In the genomic region with DNA sequence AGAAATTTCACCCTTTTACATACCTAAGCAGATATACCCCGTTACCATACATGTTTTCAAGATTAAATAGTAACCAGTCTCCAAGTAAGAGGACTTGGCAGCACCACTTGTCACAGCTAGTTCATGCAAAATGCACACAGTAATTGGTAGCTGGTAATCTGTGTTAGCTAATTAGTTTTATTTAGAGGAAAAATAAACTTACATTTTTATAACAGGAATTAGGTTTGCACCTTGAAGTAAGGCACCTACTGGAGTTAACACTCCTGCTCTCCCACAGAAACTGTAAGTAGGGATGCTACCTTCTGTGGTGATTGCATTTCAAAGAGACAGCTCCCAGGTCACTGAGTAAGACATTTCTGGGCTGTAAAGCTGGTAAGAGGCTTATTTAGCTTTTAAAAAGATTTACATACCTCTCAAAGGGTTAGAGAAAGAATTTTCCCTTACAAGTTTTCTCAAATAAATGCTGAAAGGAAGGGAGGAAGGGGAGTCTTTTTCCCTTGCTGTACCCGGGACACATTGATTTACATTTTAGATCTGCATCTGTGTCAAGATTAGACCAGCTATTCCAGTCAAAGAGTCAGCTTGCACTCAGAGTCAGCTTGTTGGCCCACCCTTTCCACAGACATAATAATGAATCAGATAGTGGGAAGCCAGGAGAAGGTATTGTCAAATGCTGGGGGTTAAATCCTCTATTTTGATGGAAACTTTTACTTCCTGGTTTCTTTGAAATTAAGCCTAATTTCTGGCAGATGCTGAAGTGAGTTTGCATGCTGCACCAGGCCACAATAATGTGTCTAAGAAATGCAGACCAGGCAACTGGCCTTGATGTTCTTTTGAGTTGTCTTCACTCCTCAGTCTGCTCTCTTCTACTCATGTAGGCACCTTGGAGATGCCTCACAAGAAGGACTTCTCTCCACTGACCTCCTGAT, we compare ENCODE assay signal across 10 cellular contexts.
DNase-seq lines count a peak whose midpoint lies in the region; ATAC-seq and TF ChIP-seq lines count a peak whose summit lies in the region.
"Had no signal": no experiment of that assay in that cellular context is flagged by ENCODE, and none has a peak within 500 bp of the region (broad histone marks: within the 10 kb centered on the region; RNA-seq: fewer than 3 reads in every experiment).

No MANE protein-coding gene starts in this region.

- no peak overlapping the region for H3K4me3 ChIP-seq in thymus (ENCODE audit: low read length)
- H3K4me3 ChIP-seq: coronary artery had no signal

- H3K36me3 ChIP-seq in thymus (ENCODE audit: control insufficient read depth, insufficient read depth) = no peaks in the 10 kb centered on the region

- no peaks in the 10 kb centered on the region for H3K9me3 ChIP-seq in T-helper 17 cell (ENCODE audit: control insufficient read depth, low read length, poor library complexity, severe bottlenecking)
- H3K9me3 ChIP-seq in thymus (ENCODE audit: control insufficient read depth) = no peaks in the 10 kb centered on the region

- H3K4me1 ChIP-seq in thymus (ENCODE audit: control insufficient read depth, insufficient read depth, low read length) = peaks cover 32% of the 10 kb centered on the region

- peak overlapping the region; percentile 99 for H3K27ac Mint-ChIP-seq in activated T-cell treated with anti-CD3 and anti-CD28 coated beads, Interleukin-2, amount 50 U/mL, for 72 hours
- peak overlapping the region; percentile 99 for H3K27ac Mint-ChIP-seq in T-helper 17 cell
- H3K27ac Mint-ChIP-seq in glutamatergic neuron (ENCODE audit: unreplicated experiment) = peak overlapping the region; percentile 92

- H3K27me3 ChIP-seq in thymus (ENCODE audit: control insufficient read depth, insufficient read depth) = no peaks in the 10 kb centered on the region

- H3K36me3 Mint-ChIP-seq in activated T-cell treated with anti-CD3 and anti-CD28 coated beads, Interleukin-2, amount 50 U/mL, for 72 hours (ENCODE audit: insufficient read depth in 2 of 2) = no peaks in the 10 kb centered on the region
- no peaks in the 10 kb centered on the region for H3K36me3 Mint-ChIP-seq in T-helper 17 cell (ENCODE audit: low read depth)
- H3K36me3 Mint-ChIP-seq in glutamatergic neuron (ENCODE audit: unreplicated experiment) = no peaks in the 10 kb centered on the region

- 83% methylated on average over 2 of the region's 2 CpGs for WGBS in thymus

- DNase-seq in activated T-cell treated with anti-CD3 and anti-CD28 coated beads, Interleukin-2, amount 50 U/mL, for 72 hours = no peak
- no peak for DNase-seq in activated T-cell treated with anti-CD3 and anti-CD28 coated beads, Interleukin-2, amount 50 U/mL, for 48 hours
- DNase-seq in T-helper 17 cell = no peak
- no peak for DNase-seq in glutamatergic neuron
- DNase-seq in HPDE6-E6E7 (ENCODE audit: extremely low spot score) = no peak
- no peak for DNase-seq in COLO829 (ENCODE audit: low spot score)
- DNase-seq in GOT3 (lab: John Stamatoyannopoulos, UW) = no peak
- DNase-seq: KG1 had no signal

- peak overlapping the region; percentile 78 to 93 for H3K4me3 Mint-ChIP-seq in activated T-cell treated with anti-CD3 and anti-CD28 coated beads, Interleukin-2, amount 50 U/mL, for 72 hours
- peak overlapping the region; percentile 25 for H3K4me3 Mint-ChIP-seq in T-helper 17 cell
- no peak overlapping the region for H3K4me3 Mint-ChIP-seq in glutamatergic neuron (ENCODE audit: unreplicated experiment)

- no peaks in the 10 kb centered on the region for H3K9me3 Mint-ChIP-seq in activated T-cell treated with anti-CD3 and anti-CD28 coated beads, Interleukin-2, amount 50 U/mL, for 72 hours
- peaks cover 1% of the 10 kb centered on the region for H3K9me3 Mint-ChIP-seq in glutamatergic neuron (ENCODE audit: unreplicated experiment)

- H3K4me1 Mint-ChIP-seq in activated T-cell treated with anti-CD3 and anti-CD28 coated beads, Interleukin-2, amount 50 U/mL, for 72 hours (ENCODE audit: low read depth) = peaks cover 70% of the 10 kb centered on the region
- H3K4me1 Mint-ChIP-seq in T-helper 17 cell (peaks cover 39% of the 10 kb centered on the region), glutamatergic neuron (ENCODE audit: low read depth, unreplicated experiment) (peaks cover 34% of the 10 kb centered on the region)

- TF ChIP-seq CTCF in glutamatergic neuron (IDR thresholded peaks at IDR 0.05; ENCODE audit: partially characterized antibody, unreplicated experiment) = no peak

- no peaks in the 10 kb centered on the region for H3K27me3 Mint-ChIP-seq in activated T-cell treated with anti-CD3 and anti-CD28 coated beads, Interleukin-2, amount 50 U/mL, for 72 hours (ENCODE audit: low read depth)
- H3K27me3 Mint-ChIP-seq in T-helper 17 cell (no peaks in the 10 kb centered on the region), glutamatergic neuron (ENCODE audit: unreplicated experiment) (peaks cover 6% of the 10 kb centered on the region)

- ATAC-seq in activated T-cell treated with anti-CD3 and anti-CD28 coated beads, Interleukin-2, amount 50 U/mL, for 72 hours (replicated peaks in 1 of 2) = no peak
- no peak for ATAC-seq in T-helper 17 cell

- H3K27ac ChIP-seq in thymus (ENCODE audit: low read depth) = peak overlapping the region; percentile 52
- H3K27ac ChIP-seq: coronary artery had no signal
